Comparison of ENCODE assay signal across 29 cellular contexts in the genomic region with DNA sequence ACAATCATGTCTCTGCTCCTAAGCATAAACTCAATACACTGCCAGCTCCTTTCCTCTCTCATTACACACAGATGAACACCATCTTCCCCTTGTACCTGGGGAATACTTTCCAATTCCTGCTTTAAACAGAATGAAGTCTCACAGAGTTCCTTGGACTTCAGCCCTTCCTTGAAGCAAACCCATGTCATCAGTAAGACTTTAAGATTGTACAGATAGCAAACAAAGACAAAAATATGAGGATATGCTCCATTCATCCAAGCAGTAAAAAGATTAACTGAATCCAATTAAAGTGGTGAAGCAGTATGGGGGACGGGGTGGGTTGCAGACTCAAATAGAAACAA. TPM values are rescaled to one million over a fixed set of nuclear protein-coding genes. Genes with fewer than 3 reads are reported as not detected.
DNase-seq lines count a peak whose midpoint lies in the region; ATAC-seq and TF ChIP-seq lines count a peak whose summit lies in the region.
"Had no signal": no experiment of that assay in that cellular context is flagged by ENCODE, and none has a peak within 500 bp of the region (broad histone marks: within the 10 kb centered on the region; RNA-seq: fewer than 3 reads in every experiment).

No MANE protein-coding gene starts in this region.

- dilution Hi-C loops in mammary epithelial cell (cut with HindIII; ENCODE audit: low sequenced_read_pairs): no loop called here

- ATAC-seq in left ventricle myocardium superior (peak; percentile 50), GM21825 (IDR thresholded peaks at IDR 0.05; ENCODE audit: unreplicated experiment) (no peak)
- ATAC-seq: A549; activated CD4-positive, alpha-beta T cell treated with anti-CD3 and anti-CD28 coated beads for 36 hours; activated T-helper 17 cell treated with anti-CD3 and anti-CD28 coated beads, Interleukin-2, amount 50 U/mL, for 72 hours; CD8-positive, alpha-beta T cell; left lung; naive thymus-derived CD8-positive, alpha-beta T cell; stimulated activated memory B cell treated with anti-CD40 and anti-IgM and Interleukin-4, amounts not matched to agents 10 μg/mL and 1 μg/mL and 100 μg/mL, for 72 hours had no signal

- H3K27ac ChIP-seq in mammary epithelial cell (ENCODE audit: insufficient read depth, low read depth, low read length): no peak overlapping the region
- H3K27ac ChIP-seq: A549, left lung, VCaP had no signal

- no peak for DNase-seq in left ventricle myocardium superior
- DNase-seq in cardiac septum (ENCODE audit: low spot score): no peak
- no peak for DNase-seq in mammary epithelial cell
- no peak for DNase-seq in NCI-H446 treated with DMSO at 0.1 percent for 48 hours (lab: John Stamatoyannopoulos, UW)
- DNase-seq in COLO829 (ENCODE audit: low spot score): no peak
- no peak for DNase-seq in NCI-H2029 treated with DMSO at 0.1 percent for 48 hours (lab: John Stamatoyannopoulos, UW)
- DNase-seq: activated CD4-positive, alpha-beta T cell treated with anti-CD3 and anti-CD28 coated beads for 36 hours; activated naive CD4-positive, alpha-beta T cell treated with anti-CD3 and anti-CD28 coated beads, Interleukin-2, amount 10 ng/mL, durations not matched to agents 7 days and 5 days; amniotic stem cell; CD8-positive, alpha-beta T cell; DMS 273 treated with DMSO at 0.1 percent for 48 hours; effector CD4-positive, alpha-beta T cell; KG1; left lung; MM.1S; naive thymus-derived CD8-positive, alpha-beta T cell; NCI-H1105 treated with DMSO at 0.1 percent for 48 hours; NCI-H187 treated with DMSO at 0.1 percent for 48 hours; NCI-H526; occipital lobe; Peyer's patch; T1000 had no signal

- 46% methylated on average over 1 of the region's 1 CpG for WGBS in mammary epithelial cell (ENCODE audit: low coverage, missing lambda C conversion rate)

- intact Hi-C loops in left ventricle myocardium superior (cut with micrococcal nuclease): no loop called here
- intact Hi-C loops in cardiac septum (cut with DNase I): no loop called here
- intact Hi-C loops in mammary epithelial cell (cut with micrococcal nuclease): no loop called here

- CTCF ChIA-PET in mammary epithelial cell (lab: Charles Lee; ENCODE audit: low non-redundant PET): no interaction called here

- in situ Hi-C loops in mammary epithelial cell (cut with MboI; ENCODE audit: low sequenced_read_pairs in 2 of 2): loop anchor here in 1 of 2 donors (25.0 kb wide), 1 partner anchor 723 kb away; no protein-coding TSS in a partner anchor

- H3K27me3 Mint-ChIP-seq in nephron (ENCODE audit: low read depth): peaks cover 3% of the 10 kb centered on the region

- H3K36me3 Mint-ChIP-seq in nephron (ENCODE audit: low read depth): no peaks in the 10 kb centered on the region
- H3K36me3 Mint-ChIP-seq: activated naive CD4-positive, alpha-beta T cell treated with anti-CD3 and anti-CD28 coated beads, Interleukin-2, amount 10 ng/mL, durations not matched to agents 7 days and 5 days; CD8-positive, alpha-beta T cell; mesothelial cell of epicardium; naive thymus-derived CD8-positive, alpha-beta T cell; stimulated activated memory B cell treated with anti-CD40 and anti-IgM and Interleukin-4, amounts not matched to agents 10 μg/mL and 1 μg/mL and 100 μg/mL, for 72 hours had no signal

- no peak overlapping the region for H3K4me2 ChIP-seq in mammary epithelial cell (ENCODE audit: insufficient read depth, low read depth, low read length)

- no peaks in the 10 kb centered on the region for H3K79me2 ChIP-seq in mammary epithelial cell (ENCODE audit: insufficient read depth, low read length)

- no peaks in the 10 kb centered on the region for H4K20me1 ChIP-seq in mammary epithelial cell (ENCODE audit: insufficient read depth, low read length)

- H3K9ac ChIP-seq in mammary epithelial cell (ENCODE audit: insufficient read depth, low read length): no peak overlapping the region

- no peak for TF ChIP-seq CTCF in mammary epithelial cell (conservative IDR thresholded peaks at IDR 0.05 in 1 of 2, IDR thresholded peaks at IDR 0.05 in 1 of 2; ENCODE audit: extremely low read depth in 1 of 2, insufficient read depth in 1 of 2, low read depth in 1 of 2, low read length in 2 of 2)
- no peak for TF ChIP-seq CTCF in nephron (IDR thresholded peaks at IDR 0.05; ENCODE audit: unreplicated experiment in 3 of 3)

- H3K27me3 ChIP-seq in mammary epithelial cell (ENCODE audit: insufficient read depth, low read length): peaks cover 2% of the 10 kb centered on the region
- H3K27me3 ChIP-seq: Peyer's patch had no signal

- H3K4me1 Mint-ChIP-seq in nephron: no peaks in the 10 kb centered on the region
- H3K4me1 Mint-ChIP-seq: activated CD4-positive, alpha-beta T cell treated with anti-CD3 and anti-CD28 coated beads for 36 hours; activated naive CD4-positive, alpha-beta T cell treated with anti-CD3 and anti-CD28 coated beads, Interleukin-2, amount 10 ng/mL, durations not matched to agents 7 days and 5 days; activated T-helper 17 cell treated with anti-CD3 and anti-CD28 coated beads, Interleukin-2, amount 50 U/mL, for 72 hours had no signal

- H3K9me3 ChIP-seq in mammary epithelial cell (replicated peaks; ENCODE audit: insufficient read depth, low read length): no peaks in the 10 kb centered on the region
- H3K9me3 ChIP-seq: A549, left lung, Peyer's patch had no signal

- H3K27ac Mint-ChIP-seq in nephron: peak overlapping the region in 2 of 3 experiments; percentile 4 to 6
- H3K27ac Mint-ChIP-seq: activated CD4-positive, alpha-beta T cell treated with anti-CD3 and anti-CD28 coated beads for 36 hours; activated naive CD4-positive, alpha-beta T cell treated with anti-CD3 and anti-CD28 coated beads, Interleukin-2, amount 10 ng/mL, durations not matched to agents 7 days and 5 days; activated T-helper 17 cell treated with anti-CD3 and anti-CD28 coated beads, Interleukin-2, amount 50 U/mL, for 72 hours; CD8-positive, alpha-beta T cell; mesothelial cell of epicardium; naive thymus-derived CD8-positive, alpha-beta T cell; stimulated activated memory B cell treated with anti-CD40 and anti-IgM and Interleukin-4, amounts not matched to agents 10 μg/mL and 1 μg/mL and 100 μg/mL, for 72 hours had no signal

- H3K4me1 ChIP-seq in mammary epithelial cell (ENCODE audit: insufficient read depth, low read length): no peaks in the 10 kb centered on the region
- H3K4me1 ChIP-seq: A549, left lung, Peyer's patch had no signal

- H3K4me3 Mint-ChIP-seq in nephron: no peak overlapping the region
- H3K4me3 Mint-ChIP-seq: activated CD4-positive, alpha-beta T cell treated with anti-CD3 and anti-CD28 coated beads for 36 hours; activated naive CD4-positive, alpha-beta T cell treated with anti-CD3 and anti-CD28 coated beads, Interleukin-2, amount 10 ng/mL, durations not matched to agents 7 days and 5 days; activated T-helper 17 cell treated with anti-CD3 and anti-CD28 coated beads, Interleukin-2, amount 50 U/mL, for 72 hours; CD8-positive, alpha-beta T cell; mesothelial cell of epicardium; naive thymus-derived CD8-positive, alpha-beta T cell; stimulated activated memory B cell treated with anti-CD40 and anti-IgM and Interleukin-4, amounts not matched to agents 10 μg/mL and 1 μg/mL and 100 μg/mL, for 72 hours had no signal

- H2AFZ ChIP-seq in mammary epithelial cell (ENCODE audit: low read depth, low read length): peak overlapping the region; percentile 34

- no TSS peak for BruUV-seq in mammary epithelial cell (replicated peaks; lab: Mats Ljungman, UMichigan)

- no peaks in the 10 kb centered on the region for H3K36me3 ChIP-seq in mammary epithelial cell (ENCODE audit: insufficient read depth, low read length)
- H3K36me3 ChIP-seq: left lung, Peyer's patch had no signal

- H3K4me3 ChIP-seq in mammary epithelial cell (replicated peaks in 1 of 3; ENCODE audit: insufficient read depth in 1 of 3, low read depth in 2 of 3, low read length in 3 of 3): no peak overlapping the region
- H3K4me3 ChIP-seq: A549, left lung, Peyer's patch had no signal

- no peaks in the 10 kb centered on the region for H3K9me3 Mint-ChIP-seq in nephron
- H3K9me3 Mint-ChIP-seq: activated naive CD4-positive, alpha-beta T cell treated with anti-CD3 and anti-CD28 coated beads, Interleukin-2, amount 10 ng/mL, durations not matched to agents 7 days and 5 days; activated T-helper 17 cell treated with anti-CD3 and anti-CD28 coated beads, Interleukin-2, amount 50 U/mL, for 72 hours; CD8-positive, alpha-beta T cell; mesothelial cell of epicardium; naive thymus-derived CD8-positive, alpha-beta T cell; stimulated activated memory B cell treated with anti-CD40 and anti-IgM and Interleukin-4, amounts not matched to agents 10 μg/mL and 1 μg/mL and 100 μg/mL, for 72 hours had no signal

RNA-seq across cellular contexts. Expression of gene CRY1, which starts 17.1 kb away (rescaled TPM):
- 9.3 TPM for total RNA-seq in left ventricle myocardium superior
- total RNA-seq in cardiac septum: 12.0 TPM
- total RNA-seq in mammary epithelial cell: 10 to 100 TPM; 10.0 to 12.3 TPM
- polyA plus RNA-seq in mammary epithelial cell: 4.2 TPM
- 0.78 TPM for polyA minus RNA-seq in mammary epithelial cell
